Comparison of ENCODE assay signal across 15 cellular contexts in the genomic region with DNA sequence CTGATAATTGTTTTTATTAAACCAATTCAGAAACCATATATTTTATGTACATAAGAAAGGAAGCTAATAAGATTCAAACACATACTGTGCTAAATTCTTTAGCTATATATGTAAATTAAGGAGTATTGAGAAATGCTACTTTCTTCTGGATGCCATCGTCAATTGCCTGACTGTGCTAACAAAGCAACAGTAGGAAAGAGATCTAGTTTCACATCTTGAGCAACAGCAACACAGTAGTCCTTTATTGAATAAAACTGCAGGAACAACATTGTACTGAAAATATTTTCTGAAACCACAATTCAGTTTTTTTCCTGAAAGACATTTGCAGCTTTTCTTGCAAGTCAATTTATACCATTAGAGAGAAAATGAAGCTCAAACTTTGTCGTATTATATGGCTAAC.
"Had no signal": no experiment of that assay in that cellular context is flagged by ENCODE, and none has a peak within 500 bp of the region (broad histone marks: within the 10 kb centered on the region; RNA-seq: fewer than 3 reads in every experiment).

No MANE protein-coding gene starts in this region.

- H3K36me3 ChIP-seq: brain microvascular endothelial cell, sigmoid colon had no signal

- H3K27me3 ChIP-seq: brain microvascular endothelial cell, dorsolateral prefrontal cortex, foreskin keratinocyte, sigmoid colon had no signal

- H3K4me1 Mint-ChIP-seq: activated naive CD4-positive, alpha-beta T cell treated with anti-CD3 and anti-CD28 coated beads, Interleukin-2, amount 10 ng/mL, durations not matched to agents 7 days and 5 days; memory B cell; T-helper 17 cell had no signal

- H3K36me3 Mint-ChIP-seq: activated naive CD4-positive, alpha-beta T cell treated with anti-CD3 and anti-CD28 coated beads, Interleukin-2, amount 10 ng/mL, durations not matched to agents 7 days and 5 days; memory B cell; natural killer cell treated with Interleukin-12 subunit alpha and Interleukin-12 subunit beta and Interleukin-15 and Interleukin-18, amount 100 ng/mL, for 72 hours had no signal

- H3K4me3 ChIP-seq: dorsolateral prefrontal cortex, sigmoid colon had no signal

- H3K27ac Mint-ChIP-seq: activated naive CD4-positive, alpha-beta T cell treated with anti-CD3 and anti-CD28 coated beads, Interleukin-2, amount 10 ng/mL, durations not matched to agents 7 days and 5 days; activated T-helper 2 cell treated with anti-CD3 and anti-CD28 coated beads, Interferon-gamma antibody, Interleukin-2, Interleukin-4, amounts not matched to agents 10 μg/mL and 5 μg/mL and 100 μg/mL, durations not matched to agents 14 hours and 24 hours and 36 hours; memory B cell; natural killer cell treated with Interleukin-12 subunit alpha and Interleukin-12 subunit beta and Interleukin-15 and Interleukin-18, amount 100 ng/mL, for 72 hours; T-helper 17 cell had no signal

- DNase-seq: activated CD4-positive, alpha-beta T cell treated with anti-CD3 and anti-CD28 coated beads, Interleukin-2, amount 50 U/mL, for 1 hour; activated naive CD4-positive, alpha-beta T cell treated with anti-CD3 and anti-CD28 coated beads, Interleukin-2, amount 10 ng/mL, durations not matched to agents 7 days and 5 days; brain microvascular endothelial cell; dorsolateral prefrontal cortex; foreskin keratinocyte; head of caudate nucleus; islet precursor cell; sigmoid colon; stimulated activated CD4-positive, alpha-beta T cell treated with anti-CD3 and anti-CD28 coated beads, Interleukin-2, amount 100 ng/mL, for 48 hours; stimulated activated naive CD4-positive, alpha-beta T cell treated with Interleukin-2 at 50 U/mL for 16 hours; T-helper 17 cell; trophoblast cell had no signal

- H3K27me3 Mint-ChIP-seq: activated naive CD4-positive, alpha-beta T cell treated with anti-CD3 and anti-CD28 coated beads, Interleukin-2, amount 10 ng/mL, durations not matched to agents 7 days and 5 days; natural killer cell treated with Interleukin-12 subunit alpha and Interleukin-12 subunit beta and Interleukin-15 and Interleukin-18, amount 100 ng/mL, for 72 hours; T-helper 17 cell had no signal

- H3K4me1 ChIP-seq: foreskin keratinocyte, sigmoid colon had no signal

- H3K4me3 Mint-ChIP-seq: activated naive CD4-positive, alpha-beta T cell treated with anti-CD3 and anti-CD28 coated beads, Interleukin-2, amount 10 ng/mL, durations not matched to agents 7 days and 5 days; memory B cell; natural killer cell treated with Interleukin-12 subunit alpha and Interleukin-12 subunit beta and Interleukin-15 and Interleukin-18, amount 100 ng/mL, for 72 hours; T-helper 17 cell had no signal

- H3K27ac ChIP-seq: brain microvascular endothelial cell, dorsolateral prefrontal cortex, foreskin keratinocyte, sigmoid colon had no signal

- H3K9me3 Mint-ChIP-seq: activated T-helper 2 cell treated with anti-CD3 and anti-CD28 coated beads, Interferon-gamma antibody, Interleukin-2, Interleukin-4, amounts not matched to agents 10 μg/mL and 5 μg/mL and 100 μg/mL, durations not matched to agents 14 hours and 24 hours and 36 hours had no signal
